Comparison of ENCODE assay signal across 31 cellular contexts in genomic region chr16:18050234-18050633, GRCh38.
"Had no signal": no experiment of that assay in that cellular context is flagged by ENCODE, and none has a peak within 500 bp of the region (broad histone marks: within the 10 kb centered on the region; RNA-seq: fewer than 3 reads in every experiment).

No MANE protein-coding gene starts in this region.

- H3K36me3 Mint-ChIP-seq: activated CD4-positive, alpha-beta memory T cell treated with anti-CD3 and anti-CD28 coated beads for 36 hours; activated naive CD4-positive, alpha-beta T cell treated with anti-CD3 and anti-CD28 coated beads, Interleukin-2, amount 50 U/mL, for 72 hours; activated naive CD8-positive, alpha-beta T cell treated with anti-CD3 and anti-CD28 coated beads for 36 hours had no signal

- H3K4me1 Mint-ChIP-seq: activated B cell treated with CpG ODN at 0.5 μM for 24 hours; activated CD4-positive, alpha-beta T cell treated with anti-CD3 and anti-CD28 coated beads, Interleukin-2, amount 10 ng/mL, durations not matched to agents 24 days and 14 days; activated naive CD8-positive, alpha-beta T cell treated with anti-CD3 and anti-CD28 coated beads for 36 hours; activated T-helper 17 cell treated with anti-CD3 and anti-CD28 coated beads, Interleukin-2, amount 50 U/mL, for 72 hours had no signal

- H3K27ac Mint-ChIP-seq: activated B cell treated with CpG ODN at 0.5 μM for 24 hours; activated CD4-positive, alpha-beta memory T cell treated with anti-CD3 and anti-CD28 coated beads for 36 hours; activated CD4-positive, alpha-beta T cell treated with anti-CD3 and anti-CD28 coated beads, Interleukin-2, amount 10 ng/mL, durations not matched to agents 24 days and 14 days; activated CD8-positive, alpha-beta T cell treated with anti-CD3 and anti-CD28 coated beads for 36 hours; activated naive CD4-positive, alpha-beta T cell treated with anti-CD3 and anti-CD28 coated beads for 36 hours; activated naive CD4-positive, alpha-beta T cell treated with anti-CD3 and anti-CD28 coated beads, Interleukin-2, amount 50 U/mL, for 72 hours; activated naive CD8-positive, alpha-beta T cell treated with anti-CD3 and anti-CD28 coated beads for 36 hours; activated T-cell treated with anti-CD3 and anti-CD28 coated beads, Interleukin-2, amount 50 U/mL, for 72 hours; activated T-helper 1 cell treated with anti-CD3 and anti-CD28 coated beads, Interleukin-12 subunit alpha, Interleukin-12 subunit beta, Interleukin-2, Interleukin-4 antibody, amounts not matched to agents 30 ng/mL and 10 ng/mL and 1 ng/mL, durations not matched to agents 14 hours and 24 hours and 36 hours; activated T-helper 17 cell treated with anti-CD3 and anti-CD28 coated beads, Interleukin-2, amount 50 U/mL, for 72 hours; T-helper 2 cell treated with Interferon-gamma antibody and Interleukin-4, amounts not matched to agents 5 μg/mL and 100 μg/mL, for 36 hours had no signal

- H3K27me3 Mint-ChIP-seq: activated B cell treated with CpG ODN at 0.5 μM for 24 hours; activated CD4-positive, alpha-beta memory T cell treated with anti-CD3 and anti-CD28 coated beads for 36 hours; activated CD4-positive, alpha-beta T cell treated with anti-CD3 and anti-CD28 coated beads, Interleukin-2, amount 10 ng/mL, durations not matched to agents 24 days and 14 days had no signal

- H3K4me3 Mint-ChIP-seq: activated B cell treated with CpG ODN at 0.5 μM for 24 hours; activated CD4-positive, alpha-beta memory T cell treated with anti-CD3 and anti-CD28 coated beads for 36 hours; activated CD4-positive, alpha-beta T cell treated with anti-CD3 and anti-CD28 coated beads, Interleukin-2, amount 10 ng/mL, durations not matched to agents 24 days and 14 days; activated CD8-positive, alpha-beta T cell treated with anti-CD3 and anti-CD28 coated beads for 36 hours; activated naive CD4-positive, alpha-beta T cell treated with anti-CD3 and anti-CD28 coated beads for 36 hours; activated naive CD8-positive, alpha-beta T cell treated with anti-CD3 and anti-CD28 coated beads for 36 hours; activated T-cell treated with anti-CD3 and anti-CD28 coated beads, Interleukin-2, amount 50 U/mL, for 4 hours; activated T-cell treated with anti-CD3 and anti-CD28 coated beads, Interleukin-2, amount 50 U/mL, for 72 hours; activated T-helper 1 cell treated with anti-CD3 and anti-CD28 coated beads, Interleukin-12 subunit alpha, Interleukin-12 subunit beta, Interleukin-2, Interleukin-4 antibody, amounts not matched to agents 30 ng/mL and 10 ng/mL and 1 ng/mL, durations not matched to agents 14 hours and 24 hours and 36 hours; activated T-helper 17 cell treated with anti-CD3 and anti-CD28 coated beads, Interleukin-2, amount 50 U/mL, for 72 hours; T-helper 2 cell treated with Interferon-gamma antibody and Interleukin-4, amounts not matched to agents 5 μg/mL and 100 μg/mL, for 36 hours had no signal

- DNase-seq: activated B cell treated with CpG ODN at 0.5 μM for 24 hours; activated CD4-positive, alpha-beta memory T cell treated with anti-CD3 and anti-CD28 coated beads for 36 hours; activated CD4-positive, alpha-beta T cell treated with anti-CD3 and anti-CD28 coated beads for 4 hours; activated CD4-positive, alpha-beta T cell treated with anti-CD3 and anti-CD28 coated beads, Interleukin-2, amount 10 ng/mL, durations not matched to agents 24 days and 14 days; activated CD4-positive, alpha-beta T cell treated with anti-CD3 and anti-CD28 coated beads, Interleukin-2, amount 50 U/mL, for 1 hour; activated CD4-positive, alpha-beta T cell treated with anti-CD3 and anti-CD28 coated beads, Interleukin-2, amount 50 U/mL, for 4 hours; activated CD4-positive, CD25-positive, alpha-beta regulatory T cell treated with anti-CD3 and anti-CD28 coated beads, Interleukin-2, amount 50 U/mL, for 72 hours; activated CD8-positive, alpha-beta memory T cell treated with anti-CD3 and anti-CD28 coated beads, Interleukin-2, amount 50 U/mL, for 4 hours; activated CD8-positive, alpha-beta T cell treated with anti-CD3 and anti-CD28 coated beads for 36 hours; activated effector memory CD4-positive, alpha-beta T cell treated with anti-CD3 and anti-CD28 coated beads, Interleukin-2, amount 50 U/mL, for 16 hours; activated gamma-delta T cell treated with Interleukin-2 at 50 U/mL for 16 hours; activated naive CD4-positive, alpha-beta T cell; activated naive CD4-positive, alpha-beta T cell treated with anti-CD3 and anti-CD28 coated beads for 36 hours; activated naive CD4-positive, alpha-beta T cell treated with anti-CD3 and anti-CD28 coated beads, Interleukin-2, amount 50 U/mL, for 16 hours; activated naive CD8-positive, alpha-beta T cell treated with anti-CD3 and anti-CD28 coated beads for 36 hours; activated T-cell treated with anti-CD3 and anti-CD28 coated beads for 4 hours; activated T-cell treated with anti-CD3 and anti-CD28 coated beads, Interleukin-2, amount 50 U/mL, for 1 hour; activated T-cell treated with anti-CD3 and anti-CD28 coated beads, Interleukin-2, amount 50 U/mL, for 4 hours; activated T-cell treated with anti-CD3 and anti-CD28 coated beads, Interleukin-2, amount 50 U/mL, for 72 hours; adrenal gland; amniotic stem cell; aorta; body of pancreas; brain microvascular endothelial cell; central memory CD4-positive, alpha-beta T cell; T-helper 2 cell; T-helper 9 cell had no signal

- H3K9me3 Mint-ChIP-seq: activated CD4-positive, alpha-beta memory T cell treated with anti-CD3 and anti-CD28 coated beads for 36 hours; activated CD4-positive, alpha-beta T cell treated with anti-CD3 and anti-CD28 coated beads, Interleukin-2, amount 10 ng/mL, durations not matched to agents 24 days and 14 days; activated naive CD4-positive, alpha-beta T cell treated with anti-CD3 and anti-CD28 coated beads for 36 hours; activated naive CD8-positive, alpha-beta T cell treated with anti-CD3 and anti-CD28 coated beads for 36 hours; activated T-cell treated with anti-CD3 and anti-CD28 coated beads, Interleukin-2, amount 50 U/mL, for 4 hours; activated T-cell treated with anti-CD3 and anti-CD28 coated beads, Interleukin-2, amount 50 U/mL, for 72 hours; activated T-helper 1 cell treated with anti-CD3 and anti-CD28 coated beads, Interleukin-12 subunit alpha, Interleukin-12 subunit beta, Interleukin-2, Interleukin-4 antibody, amounts not matched to agents 30 ng/mL and 10 ng/mL and 1 ng/mL, durations not matched to agents 14 hours and 24 hours and 36 hours; T-helper 2 cell treated with Interferon-gamma antibody and Interleukin-4, amounts not matched to agents 5 μg/mL and 100 μg/mL, for 36 hours had no signal
